ENCODE assay signal across 34 cellular contexts in the genomic region with DNA sequence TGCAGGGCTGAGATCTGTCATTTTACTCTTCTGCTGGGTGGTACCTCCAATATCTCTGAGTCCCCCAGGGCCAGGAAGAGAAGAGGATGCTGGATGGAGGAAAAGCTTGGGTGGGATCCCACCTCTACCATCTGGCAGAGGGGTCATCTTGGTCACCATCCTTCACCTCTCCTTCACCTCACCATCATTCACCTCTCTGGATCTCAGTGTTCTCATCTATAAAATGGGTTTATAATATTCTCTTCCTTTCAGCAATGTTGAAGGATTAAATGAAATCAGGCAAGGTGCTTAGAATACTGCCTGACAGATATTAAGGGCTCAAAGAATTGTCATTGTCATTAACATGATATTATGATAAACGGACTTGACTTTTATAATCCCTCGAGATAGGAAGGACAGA.
"Had no signal": no experiment of that assay in that cellular context is flagged by ENCODE, and none has a peak within 500 bp of the region (broad histone marks: within the 10 kb centered on the region; RNA-seq: fewer than 3 reads in every experiment).

No MANE protein-coding gene starts in this region.

- H3K27ac ChIP-seq: brain microvascular endothelial cell, colonic mucosa, epithelial cell of prostate, esophagus squamous epithelium, gastroesophageal sphincter, WERI-Rb-1 had no signal

- H3K27me3 Mint-ChIP-seq: activated B cell treated with CpG ODN at 0.5 μM for 24 hours; activated CD8-positive, alpha-beta T cell treated with anti-CD3 and anti-CD28 coated beads for 36 hours; activated naive CD8-positive, alpha-beta T cell; activated T-helper 17 cell treated with anti-CD3 and anti-CD28 coated beads, Interleukin-2, amount 50 U/mL, for 72 hours; T-cell had no signal

- H3K9me3 ChIP-seq: colonic mucosa, esophagus squamous epithelium, gastroesophageal sphincter had no signal

- ATAC-seq: activated CD4-positive, CD25-positive, alpha-beta regulatory T cell treated with anti-CD3 and anti-CD28 coated beads, Interleukin-2, amount 50 U/mL, for 24 hours; activated CD8-positive, alpha-beta T cell treated with anti-CD3 and anti-CD28 coated beads for 36 hours; activated T-cell treated with anti-CD3 and anti-CD28 coated beads, Interleukin-2, amount 50 U/mL, for 4 hours; activated T-helper 17 cell treated with anti-CD3 and anti-CD28 coated beads, Interleukin-2, amount 50 U/mL, for 72 hours; gastroesophageal sphincter; T-cell had no signal

- H3K4me3 ChIP-seq: colonic mucosa, esophagus squamous epithelium, gastroesophageal sphincter had no signal

- H3K4me1 ChIP-seq: colonic mucosa, gastroesophageal sphincter had no signal

- H3K4me1 Mint-ChIP-seq: activated T-helper 17 cell treated with anti-CD3 and anti-CD28 coated beads, Interleukin-2, amount 50 U/mL, for 72 hours had no signal

- FAIRE-seq: astrocyte, bronchial epithelial cell, endometrium, endothelial cell of umbilical vein had no signal

- H3K27me3 ChIP-seq: brain microvascular endothelial cell, colonic mucosa, esophagus squamous epithelium, gastroesophageal sphincter had no signal

- H3K36me3 ChIP-seq: brain microvascular endothelial cell, colonic mucosa, WERI-Rb-1 had no signal

- H3K27ac Mint-ChIP-seq: activated B cell treated with CpG ODN at 0.5 μM for 24 hours; activated CD8-positive, alpha-beta T cell treated with anti-CD3 and anti-CD28 coated beads for 36 hours; activated naive CD8-positive, alpha-beta T cell; activated T-helper 17 cell treated with anti-CD3 and anti-CD28 coated beads, Interleukin-2, amount 50 U/mL, for 72 hours; T-cell; T-helper 1 cell treated with Interleukin-12 subunit alpha and Interleukin-12 subunit beta and Interleukin-4 antibody, amounts not matched to agents 30 μg/mL and 1 μg/mL, for 36 hours; T-helper 2 cell treated with Interferon-gamma antibody and Interleukin-4, amounts not matched to agents 5 μg/mL and 100 μg/mL, for 36 hours had no signal

- DNase-seq: activated B cell treated with CpG ODN at 0.5 μM for 24 hours; activated CD4-positive, alpha-beta T cell treated with anti-CD3 and anti-CD28 coated beads for 48 hours; activated CD4-positive, alpha-beta T cell treated with anti-CD3 and anti-CD28 coated beads, Interleukin-2, amount 50 U/mL, for 1 hour; activated CD4-positive, alpha-beta T cell treated with anti-CD3 and anti-CD28 coated beads, Interleukin-2, amount 50 U/mL, for 48 hours; activated CD8-positive, alpha-beta memory T cell treated with anti-CD3 and anti-CD28 coated beads for 24 hours; activated CD8-positive, alpha-beta T cell treated with anti-CD3 and anti-CD28 coated beads for 36 hours; activated effector memory CD4-positive, alpha-beta T cell treated with Interleukin-2 at 50 U/mL for 16 hours; activated gamma-delta T cell treated with Interleukin-2 at 50 U/mL for 16 hours; activated naive CD4-positive, alpha-beta T cell treated with anti-CD3 and anti-CD28 coated beads, Interleukin-2, amount 50 U/mL, for 16 hours; activated naive CD4-positive, alpha-beta T cell treated with Interleukin-2 at 50 U/mL for 16 hours; activated T-cell treated with anti-CD3 and anti-CD28 coated beads, Interleukin-2, amount 50 U/mL, for 4 hours; amniotic stem cell; anterior cingulate cortex; brain microvascular endothelial cell; central memory CD4-positive, alpha-beta T cell; cerebellar nuclear complex; colonic mucosa; effector CD8-positive, alpha-beta T cell; esophagus squamous epithelium; foreskin melanocyte; T-cell; T1000; WERI-Rb-1 had no signal

- H3K4me3 Mint-ChIP-seq: activated B cell treated with CpG ODN at 0.5 μM for 24 hours; activated CD8-positive, alpha-beta T cell treated with anti-CD3 and anti-CD28 coated beads for 36 hours; activated naive CD8-positive, alpha-beta T cell; activated T-cell treated with anti-CD3 and anti-CD28 coated beads, Interleukin-2, amount 50 U/mL, for 4 hours; activated T-helper 17 cell treated with anti-CD3 and anti-CD28 coated beads, Interleukin-2, amount 50 U/mL, for 72 hours; T-cell; T-helper 1 cell treated with Interleukin-12 subunit alpha and Interleukin-12 subunit beta and Interleukin-4 antibody, amounts not matched to agents 30 μg/mL and 1 μg/mL, for 36 hours; T-helper 2 cell treated with Interferon-gamma antibody and Interleukin-4, amounts not matched to agents 5 μg/mL and 100 μg/mL, for 36 hours had no signal

- H3K9me3 Mint-ChIP-seq: activated B cell treated with CpG ODN at 0.5 μM for 24 hours; activated CD8-positive, alpha-beta T cell treated with anti-CD3 and anti-CD28 coated beads for 36 hours; activated T-cell treated with anti-CD3 and anti-CD28 coated beads, Interleukin-2, amount 50 U/mL, for 4 hours; activated T-helper 17 cell treated with anti-CD3 and anti-CD28 coated beads, Interleukin-2, amount 50 U/mL, for 72 hours; T-cell; T-helper 1 cell treated with Interleukin-12 subunit alpha and Interleukin-12 subunit beta and Interleukin-4 antibody, amounts not matched to agents 30 μg/mL and 1 μg/mL, for 36 hours; T-helper 2 cell treated with Interferon-gamma antibody and Interleukin-4, amounts not matched to agents 5 μg/mL and 100 μg/mL, for 36 hours had no signal
